8 cellular contexts compared by ENCODE assay signal in genomic region chr10:11017575-11018425, GRCh38. TPM values are rescaled to one million over a fixed set of nuclear protein-coding genes. Genes with fewer than 3 reads are reported as not detected.
A peak's percentile ranks its signal among the peaks of the same experiment; 100 is the strongest.
DNase-seq lines count a peak whose midpoint lies in the region; ATAC-seq, FAIRE-seq and TF ChIP-seq lines count a peak whose summit lies in the region.

Gene CELF2 (plus strand): TSS chr10:11017872. CDS start chr10:11018090, 218 bp downstream.

- FAIRE-seq in HepG2 (lab: Jason Lieb, UNC) = no peak

- intact Hi-C loops in CD14-positive monocyte (cut with micrococcal nuclease) = no loop called here
- intact Hi-C loops in HepG2 (cut with micrococcal nuclease; ENCODE audit: unreplicated experiment) = no loop called here

- CTCF ChIA-PET in HepG2 (lab: Yijun Ruan, JAX; ENCODE audit: low intra/inter-chr PET ratio, low total read pairs) = no interaction called here

- peaks cover 16% of the 10 kb centered on the region for H3K4me1 Mint-ChIP-seq in CD14-positive monocyte

- H3K36me3 Mint-ChIP-seq in CD14-positive monocyte = no peaks in the 10 kb centered on the region

- H3K36me3 ChIP-seq in HepG2 (replicated peaks in 1 of 2; ENCODE audit: control insufficient read depth in 1 of 2, insufficient read depth in 2 of 2, low read length in 2 of 2) = no peaks in the 10 kb centered on the region

- in situ Hi-C loops in HepG2 (cut with HindIII; ENCODE audit: extremely low pct_ligation_motif_present, low pct_unique_long_range_greater_than_20kb) = no loop called here

- no peaks in the 10 kb centered on the region for H3K4me1 ChIP-seq in HepG2 (ENCODE audit: insufficient read depth, low read length)

- no TSS peak for BruUV-seq in HepG2 (replicated peaks; lab: Mats Ljungman, UMichigan)

- 86% methylated on average over 69 of the region's 132 CpGs for WGBS in HepG2 (ENCODE audit: low lambda C conversion rate)

- POLR2A ChIA-PET in HepG2 (lab: Yijun Ruan, JAX) = no interaction called here

- no peak for TF ChIP-seq EP300 in HepG2 (IDR thresholded peaks at IDR 0.05; ENCODE audit: low read depth in 2 of 2, low read length in 2 of 2)
- TF ChIP-seq EP300 in HepG2 (CRISPR knock-in tag; IDR thresholded peaks at IDR 0.05; ENCODE audit: borderline replicate concordance) = no peak

- H3K9me3 Mint-ChIP-seq in CD14-positive monocyte = peaks cover 0 to 11% (median 6%) of the 10 kb centered on the region in 7 donors

- peaks cover 69 to 86% (median 80%) of the 10 kb centered on the region in 3 donors for H3K27me3 Mint-ChIP-seq in CD14-positive monocyte (ENCODE audit: low read depth in 3 of 3)

- peak within 1 kb of the TSS; percentile 72 to 90 for H3K4me3 Mint-ChIP-seq in CD14-positive monocyte

- no peak for TF ChIP-seq RAD21 in HepG2 (CRISPR knock-in tag; IDR thresholded peaks at IDR 0.05)

- TF ChIP-seq CTCF in CD14-positive monocyte (IDR thresholded peaks at IDR 0.05) (no peak), HL-60 (IDR thresholded peaks at IDR 0.05; ENCODE audit: insufficient read depth, low read length) (no peak), coronary artery (IDR thresholded peaks at IDR 0.05) (no peak), HepG2 (CRISPR knock-in tag; IDR thresholded peaks at IDR 0.05) (no peak)

- H3K9ac ChIP-seq in HepG2 (ENCODE audit: insufficient read depth, low read depth, low read length) = no peak within 1 kb of the TSS

- TF ChIP-seq POLR2A in HepG2 (IDR thresholded peaks at IDR 0.05; ENCODE audit: insufficient read depth in 1 of 2, low read depth in 2 of 2, low read length in 2 of 2) = no peak

- no peaks in the 10 kb centered on the region for H3K79me2 ChIP-seq in HepG2 (ENCODE audit: insufficient read depth, low read length)

- H3K4me3 ChIP-seq in HL-60 (replicated peaks; ENCODE audit: insufficient read depth, low read length) (peak within 1 kb of the TSS; percentile 21), coronary artery (peak within 1 kb of the TSS; percentile 87), HepG2 (replicated peaks in 1 of 3; ENCODE audit: insufficient read depth in 1 of 3, low read depth in 2 of 3, low read length in 3 of 3) (no peak within 1 kb of the TSS; a peak in 1 of 6 replicates)

- H4K20me1 ChIP-seq in HepG2 (ENCODE audit: insufficient read depth, low read length) = no peaks in the 10 kb centered on the region

- H3K27ac ChIP-seq in HL-60 (replicated peaks) (no peak within 1 kb of the TSS), coronary artery (peak within 1 kb of the TSS; percentile 84 to 88), HepG2 (ENCODE audit: extremely low read length, insufficient read depth, low read length) (no peak within 1 kb of the TSS)

- H3K27ac Mint-ChIP-seq in CD14-positive monocyte = no peak within 1 kb of the TSS

- ATAC-seq in GM19452 (IDR thresholded peaks at IDR 0.05; ENCODE audit: unreplicated experiment) (peak; percentile 78), HepG2 (no peak; the same call in 2 of the 3 replicates)

- H3K27me3 ChIP-seq in HL-60 (ENCODE audit: insufficient read depth, poor library complexity, severe bottlenecking) (peaks cover 16% of the 10 kb centered on the region), HepG2 (ENCODE audit: control insufficient read depth in 1 of 2, insufficient read depth in 2 of 2, low read length in 2 of 2) (peaks cover 0 to 17% of the 10 kb centered on the region in 2 experiments; a peak in 1 of 5 replicates)

- no peak within 1 kb of the TSS for H2AFZ ChIP-seq in HepG2 (ENCODE audit: low read length)

- H3K9me3 ChIP-seq in HepG2 (ENCODE audit: low read length) = no peaks in the 10 kb centered on the region

- H3K4me2 ChIP-seq in HepG2 (ENCODE audit: low read depth, low read length) = 0 out of 2 replicates have a peak within 1 kb of the TSS, but pooled peaks have one; percentile 23

- peak; percentile 53 for DNase-seq in CD14-positive monocyte (ENCODE audit: low spot score)
- DNase-seq in HL-60 (ENCODE audit: low read depth in 1 of 2, low spot score in 1 of 2) = no peak
- peak; percentile 10 to 33 for DNase-seq in activated CD4-positive, alpha-beta T cell treated with anti-CD3 and anti-CD28 coated beads for 24 hours (ENCODE audit: low read depth in 2 of 2)
- peak; percentile 82 for DNase-seq in coronary artery (ENCODE audit: low spot score)
- no peak for DNase-seq in HepG2 (ENCODE audit: low spot score)
- peak; percentile 38 for DNase-seq in stimulated activated CD4-positive, alpha-beta T cell treated with anti-CD3 and anti-CD28 coated beads, Interleukin-4, amount 100 ng/mL, for 24 hours
- DNase-seq in SW 1271 (lab: John Stamatoyannopoulos, UW) = no peak

TF ChIP-seq in HepG2, 621 proteins besides CTCF, POLR2A, EP300 and RAD21 (continues in another document):
- peak; percentile 57; the same call in 1 of the 2 replicates for TF ChIP-seq PRDM15 (CRISPR knock-in tag; IDR thresholded peaks at IDR 0.05)
- TF ChIP-seq TEAD2 (CRISPR knock-in tag; IDR thresholded peaks at IDR 0.05) = no peak
- no peak for TF ChIP-seq NFE2L2 (IDR thresholded peaks at IDR 0.05; ENCODE audit: low read length)

RNA-seq across cellular contexts. Expression of gene CELF2, which starts in this region (rescaled TPM):
- polyA plus RNA-seq in CD14-positive monocyte = 10 to 100 TPM; 53.5 to 80.5 TPM
- total RNA-seq in HepG2 (2016; rRNA removed; fragmentation: Illumina TruSeq; extraction: Trizol) = not detected in 2 replicates
- not detected in 2 replicates for total RNA-seq in HepG2 (2016; cell fraction: cytosol; rRNA removed; fragmentation: Illumina TruSeq; extraction: Trizol; ENCODE audit: low read depth)
- total RNA-seq in HepG2 (2016; cell fraction: insoluble cytoplasmic fraction; rRNA removed; fragmentation: Illumina TruSeq; extraction: Trizol) = not detected in 2 replicates
- total RNA-seq in HepG2 (2016; cell fraction: membrane; rRNA removed; fragmentation: Illumina TruSeq; extraction: Trizol) = not detected in 2 replicates
- total RNA-seq in HepG2 (2016; cell fraction: nucleus; rRNA removed; fragmentation: Illumina TruSeq; extraction: Trizol) = not detected in 2 replicates
- not detected in 2 replicates for polyA plus RNA-seq in HepG2 (2011; rRNA removed)
- not detected in 2 replicates for polyA plus RNA-seq in HepG2 (2011; cell fraction: cytosol; rRNA removed)
- polyA plus RNA-seq in HepG2 (2011; cell fraction: nucleus; rRNA removed) = 0.02 and 0.14 TPM in 2 replicates
- polyA plus RNA-seq in HepG2 (2012) = not detected in 2 replicates
- polyA plus RNA-seq in HepG2 (2016; cell fraction: cytosol; fragmentation: Illumina TruSeq; extraction: Trizol; ENCODE audit: low read depth) = not detected in 2 replicates
- polyA plus RNA-seq in HepG2 (2016; cell fraction: insoluble cytoplasmic fraction; fragmentation: Illumina TruSeq; extraction: Trizol; ENCODE audit: low read depth) = not detected in 2 replicates
- not detected in 2 replicates for polyA plus RNA-seq in HepG2 (2016; cell fraction: membrane; fragmentation: Illumina TruSeq; extraction: Trizol; ENCODE audit: low read depth)
- polyA plus RNA-seq in HepG2 (2016; cell fraction: nucleus; fragmentation: Illumina TruSeq; extraction: Trizol; ENCODE audit: insufficient read depth, low read depth) = not detected in 2 replicates
- 0.23 TPM in 1 of 2 replicates, not detected in the other for polyA minus RNA-seq in HepG2 (2011; rRNA and poly(A)+ RNA removed; ENCODE audit: low replicate concordance)
- polyA minus RNA-seq in HepG2 (2011; cell fraction: cytosol; rRNA and poly(A)+ RNA removed) = not detected in 2 replicates
- not detected in 2 replicates for polyA minus RNA-seq in HepG2 (2011; cell fraction: nucleus; rRNA and poly(A)+ RNA removed)

Comparison
In these comparisons a context has a peak if more than half of its experiments do, and no peak if none do; other contexts are left out.
1. RNA of gene CELF2 (polyA plus RNA-seq): 53.5 to 80.5 TPM in CD14-positive monocyte; 0.02 to 0.14 TPM in HepG2; every median in the first group is over 10 times any median in the second.
2. DNase-seq: peak in CD14-positive monocyte (single experiment), activated CD4-positive, alpha-beta T cell treated with anti-CD3 and anti-CD28 coated beads for 24 hours (2 of 2), coronary artery (single experiment) and stimulated activated CD4-positive, alpha-beta T cell treated with anti-CD3 and anti-CD28 coated beads, Interleukin-4, amount 100 ng/mL, for 24 hours (single experiment); none in HL-60 (0 of 2), HepG2 (single experiment) and SW 1271 (0 of 2).
3. H3K27ac ChIP-seq: peak in coronary artery (2 of 2); none in HL-60 (single experiment) and HepG2 (single experiment).
4. H3K4me3 ChIP-seq: peak in HL-60 (single experiment) and coronary artery (single experiment); none in HepG2 (0 of 3).